8 cellular contexts compared by ENCODE assay signal in the genomic region with DNA sequence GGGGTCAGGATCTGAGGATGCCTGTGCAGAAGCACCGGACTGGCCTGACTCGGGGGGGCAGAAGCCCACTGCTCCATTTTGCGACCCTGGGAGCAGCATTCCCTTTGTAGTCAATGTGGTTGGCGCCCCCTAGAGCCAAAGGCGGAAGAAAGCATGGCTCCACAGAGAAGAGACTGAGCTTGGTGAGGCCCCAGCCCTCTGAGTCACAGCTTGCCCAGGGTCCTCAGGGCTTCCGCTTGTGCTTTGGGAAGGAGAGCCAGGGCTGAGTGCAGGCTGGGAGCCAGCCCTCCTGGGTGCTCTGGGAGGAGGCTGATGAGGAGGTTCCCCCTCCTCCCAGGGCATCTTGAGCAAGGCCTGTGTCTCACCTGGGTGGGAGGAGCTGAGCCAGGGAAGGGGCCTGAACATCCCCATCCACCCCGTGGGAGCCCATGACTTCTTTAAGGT. TPM values are rescaled to one million over a fixed set of nuclear protein-coding genes. Genes with fewer than 3 reads are reported as not detected.
DNase-seq lines count a peak whose midpoint lies in the region; ATAC-seq lines count a peak whose summit lies in the region.

No MANE protein-coding gene starts in this region.

- peaks cover 5 to 7% of the 10 kb centered on the region in 2 donors for H3K4me1 Mint-ChIP-seq in immature natural killer cell

- DNase-seq in NCI-H2029 (lab: John Stamatoyannopoulos, UW) = peak; percentile 14
- no peak for DNase-seq in NCI-H2029 treated with DMSO at 0.1 percent for 48 hours (lab: John Stamatoyannopoulos, UW)
- DNase-seq in HUDEP-2 (lab: John Stamatoyannopoulos, UW; ENCODE audit: unreplicated experiment in 76 of 76) = peak in 52 of 76 experiments; percentile 7 to 74 (median 42)
- DNase-seq in SKM-1 treated with dmso at 0.1 percent for 144 hours (lab: John Stamatoyannopoulos, UW; ENCODE audit: unreplicated experiment) = peak; percentile 75
- peak; percentile 89 for DNase-seq in astrocyte of the hippocampus (ENCODE audit: low read depth, low spot score)
- DNase-seq in immature natural killer cell = peak; percentile 12 to 15 (median 13)
- DNase-seq in stimulated activated CD4-positive, alpha-beta T cell treated with anti-CD3 and anti-CD28 coated beads, TNF-alpha, amount 100 ng/mL, for 1 hour (ENCODE audit: low read depth in 3 of 3, low spot score in 1 of 3) = peak in 2 of 3 donors; percentile 25 to 32

- H3K27me3 Mint-ChIP-seq in immature natural killer cell (ENCODE audit: low read depth in 3 of 3) = peaks cover 4% of the 10 kb centered on the region in 3 donors

- no peak for ATAC-seq in GM18873 (IDR thresholded peaks at IDR 0.05; ENCODE audit: low FRiP score, unreplicated experiment)

- H3K36me3 Mint-ChIP-seq in immature natural killer cell = no peaks in the 10 kb centered on the region

- H3K27ac Mint-ChIP-seq in immature natural killer cell = no peak overlapping the region

- no peaks in the 10 kb centered on the region for H3K9me3 Mint-ChIP-seq in immature natural killer cell

- H3K4me3 Mint-ChIP-seq in immature natural killer cell = no peak overlapping the region

RNA-seq across cellular contexts. Expression of a gene that starts 5.5 kb away (rescaled TPM):
- polyA plus RNA-seq in immature natural killer cell = 1 to 10 TPM; 5.2 to 7.9 (median 5.4) TPM

RNA-seq across cellular contexts. Expression of a gene that starts 20.9 kb away (rescaled TPM):
- 10 to 100 TPM in 2 of 3 donors, 1 to 10 TPM in 1; 9.7 to 21.7 (median 18.8) TPM for polyA plus RNA-seq in immature natural killer cell

RNA-seq across cellular contexts. Expression of a gene that starts 50.5 kb away (rescaled TPM):
- polyA plus RNA-seq in immature natural killer cell = not detected
